10 cellular contexts compared by ENCODE assay signal in genomic region chr17:39951924-39952664, GRCh38. TPM values are rescaled to one million over a fixed set of nuclear protein-coding genes. Genes with fewer than 3 reads are reported as not detected.
DNase-seq lines count a peak whose midpoint lies in the region; ATAC-seq and TF ChIP-seq lines count a peak whose summit lies in the region.
"Had no signal": no experiment of that assay in that cellular context is flagged by ENCODE, and none has a peak within 500 bp of the region (broad histone marks: within the 10 kb centered on the region; RNA-seq: fewer than 3 reads in every experiment).

No MANE protein-coding gene starts in this region.

- ATAC-seq in activated CD8-positive, alpha-beta T cell treated with anti-CD3 and anti-CD28 coated beads for 36 hours: peak; percentile 2
- no peak for ATAC-seq in HG03521 (IDR thresholded peaks at IDR 0.05; ENCODE audit: unreplicated experiment)

- POLR2A ChIA-PET in activated CD8-positive, alpha-beta T cell treated with anti-CD3 and anti-CD28 coated beads for 36 hours (lab: Charles Lee): interaction anchor here (1.3 kb wide), 1 partner anchor 25 kb away, joined by 3 read pairs; no protein-coding TSS in a partner anchor

- no peaks in the 10 kb centered on the region for H3K27me3 Mint-ChIP-seq in activated CD8-positive, alpha-beta T cell treated with anti-CD3 and anti-CD28 coated beads for 36 hours

- peak overlapping the region; percentile 70 for H3K27ac ChIP-seq in substantia nigra (ENCODE audit: low read depth, low read length, poor library complexity, severe bottlenecking)

- peak overlapping the region; percentile 46 for H3K4me3 Mint-ChIP-seq in activated CD8-positive, alpha-beta T cell treated with anti-CD3 and anti-CD28 coated beads for 36 hours

- no peaks in the 10 kb centered on the region for H3K36me3 Mint-ChIP-seq in activated CD8-positive, alpha-beta T cell treated with anti-CD3 and anti-CD28 coated beads for 36 hours (ENCODE audit: low read depth)

- H3K4me3 ChIP-seq in iPS-18c (ENCODE audit: insufficient read depth, low read depth, low read length): peak overlapping the region; percentile 59

- no peaks in the 10 kb centered on the region for H3K9me3 Mint-ChIP-seq in activated CD8-positive, alpha-beta T cell treated with anti-CD3 and anti-CD28 coated beads for 36 hours

- intact Hi-C loops in activated CD8-positive, alpha-beta T cell treated with anti-CD3 and anti-CD28 coated beads for 36 hours (cut with micrococcal nuclease): no loop called here

- no peak for TF ChIP-seq CTCF in activated CD8-positive, alpha-beta T cell treated with anti-CD3 and anti-CD28 coated beads for 36 hours (IDR thresholded peaks at IDR 0.05)

- CTCF ChIA-PET in activated CD8-positive, alpha-beta T cell treated with anti-CD3 and anti-CD28 coated beads for 36 hours (lab: Charles Lee): interaction anchor here (0.6 to 1.4 kb wide), 2 partner anchors 10 to 29 kb away, joined by 4 read pairs; partner anchors contain the start of genes GSDMA and PSMD3

- H3K9me3 ChIP-seq in iPS-18c (ENCODE audit: control insufficient read depth, insufficient read depth, low read length): peaks cover 4% of the 10 kb centered on the region

- no peak overlapping the region for H3K27ac Mint-ChIP-seq in activated CD8-positive, alpha-beta T cell treated with anti-CD3 and anti-CD28 coated beads for 36 hours

- H3K4me1 Mint-ChIP-seq in activated CD8-positive, alpha-beta T cell treated with anti-CD3 and anti-CD28 coated beads for 36 hours (ENCODE audit: low read depth): peaks cover 27% of the 10 kb centered on the region

- DNase-seq in NCI-H82 (lab: John Stamatoyannopoulos, UW): peak; percentile 47
- DNase-seq in NCI-H82 treated with DMSO at 0.1 percent for 48 hours (lab: John Stamatoyannopoulos, UW; ENCODE audit: unreplicated experiment): no peak
- no peak for DNase-seq in activated CD8-positive, alpha-beta T cell treated with anti-CD3 and anti-CD28 coated beads for 36 hours
- peak in 1 of 49 donors; percentile 25 for DNase-seq in substantia nigra (lab: John Stamatoyannopoulos, UW)
- no peak for DNase-seq in NCI-H1930 (lab: John Stamatoyannopoulos, UW)
- DNase-seq in NCI-H2227 (lab: John Stamatoyannopoulos, UW; ENCODE audit: unreplicated experiment): no peak

RNA-seq across cellular contexts. Expression of gene GSDMA, which starts 10.7 kb away (rescaled TPM):
- 1 to 10 TPM; 1.3 to 1.6 TPM for total RNA-seq in activated CD8-positive, alpha-beta T cell treated with anti-CD3 and anti-CD28 coated beads for 36 hours
- total RNA-seq: SK-MEL-5 had no signal

RNA-seq across cellular contexts. Expression of gene LRRC3C, which starts 24.6 kb away (rescaled TPM):
- total RNA-seq in activated CD8-positive, alpha-beta T cell treated with anti-CD3 and anti-CD28 coated beads for 36 hours: not detected
- total RNA-seq: posterior vena cava, SK-MEL-5 had no signal

RNA-seq across cellular contexts. Expression of gene ORMDL3, which starts 24.7 kb away (rescaled TPM):
- 10 to 100 TPM; 78.8 to 80.5 TPM for total RNA-seq in activated CD8-positive, alpha-beta T cell treated with anti-CD3 and anti-CD28 coated beads for 36 hours

RNA-seq across cellular contexts. Expression of gene PSMD3, which starts 28.5 kb away (rescaled TPM):
- total RNA-seq in activated CD8-positive, alpha-beta T cell treated with anti-CD3 and anti-CD28 coated beads for 36 hours: 100 to 1,000 TPM; 149 to 153 TPM

RNA-seq across cellular contexts. Expression of gene GSDMB, which starts 33.7 kb away (rescaled TPM):
- total RNA-seq in activated CD8-positive, alpha-beta T cell treated with anti-CD3 and anti-CD28 coated beads for 36 hours: 10 to 100 TPM; 26.9 to 32.5 TPM
